In the genomic region with DNA sequence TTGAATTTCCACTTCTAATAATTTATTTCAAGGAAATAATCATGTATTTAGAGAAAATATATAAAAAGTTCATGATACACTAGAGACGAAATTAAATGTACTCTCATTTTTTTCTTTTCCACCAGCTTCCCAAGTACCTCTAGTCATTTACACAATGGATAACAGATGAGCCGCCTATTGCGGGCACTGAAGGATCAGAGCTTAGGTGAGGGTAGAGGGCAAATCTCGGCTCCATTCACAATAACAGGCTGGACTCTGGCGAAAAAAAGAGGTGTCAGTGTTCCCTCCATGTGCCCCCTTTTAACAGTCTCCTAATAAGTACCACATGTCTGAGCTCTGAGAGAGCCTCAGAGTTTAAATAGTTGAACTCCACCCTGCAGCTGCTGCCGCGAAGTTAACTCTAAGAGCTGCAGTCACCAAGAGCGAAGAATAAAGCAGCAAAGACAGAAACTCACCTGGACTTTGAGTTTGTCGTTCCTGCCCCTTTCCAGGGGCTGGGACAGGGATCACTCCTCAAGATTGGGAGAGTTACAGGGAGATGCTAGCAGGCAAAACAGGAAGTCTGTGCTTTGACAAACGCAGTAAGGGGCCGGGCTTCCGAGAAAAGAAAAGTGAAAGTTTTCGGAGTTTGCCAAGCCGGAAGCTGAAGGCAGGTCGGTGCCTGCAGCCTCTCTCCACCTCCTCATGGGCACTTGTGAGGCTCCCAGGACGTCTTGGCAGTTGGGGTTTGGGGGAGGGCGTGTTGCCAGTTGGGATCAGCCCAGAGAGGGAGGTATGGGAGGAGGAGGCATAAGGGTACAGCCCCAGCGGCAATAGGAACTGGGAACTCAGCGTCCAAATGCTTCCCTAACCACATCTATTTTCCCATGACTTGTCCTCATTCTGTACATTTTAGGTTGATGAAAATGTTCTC, we compare ENCODE assay signal across 8 cellular contexts. TPM values are rescaled to one million over a fixed set of nuclear protein-coding genes. Genes with fewer than 3 reads are reported as not detected.
DNase-seq lines count a peak whose midpoint lies in the region; ATAC-seq and TF ChIP-seq lines count a peak whose summit lies in the region.

TSS of gene SP110 (minus strand) at position 566 of the 913 bp plus-strand sequence. CDS start 3,057 bp downstream, outside the sequence.

- intact Hi-C loops in OCI-LY7 (cut with micrococcal nuclease; ENCODE audit: unreplicated experiment) (loop anchor here (5.0 kb wide), 1 partner anchor 108 kb away; the partner anchor contains the start of gene SP140L), esophagus muscularis mucosa (cut with DNase I) (loop anchor here (10.0 kb wide), 1 partner anchor 195 kb away; the partner anchor contains the start of gene SP100)

- TSS peak; percentile 79 for BruUV-seq in OCI-LY7 (replicated peaks; lab: Mats Ljungman, UMichigan)

- WGBS in esophagus muscularis mucosa = 2% methylated on average over 19 of the region's 19 CpGs

- H3K79me2 ChIP-seq in OCI-LY7 (ENCODE audit: insufficient read depth, low read depth, low read length) = no peaks in the 10 kb centered on the region

- H3K9me3 ChIP-seq in OCI-LY7 (ENCODE audit: low read length) = no peaks in the 10 kb centered on the region
- no peaks in the 10 kb centered on the region for H3K9me3 ChIP-seq in esophagus muscularis mucosa

- peaks cover 60% of the 10 kb centered on the region for H3K4me1 ChIP-seq in OCI-LY7 (ENCODE audit: insufficient read depth, low read length, poor library complexity, severe bottlenecking)
- peaks cover 7 to 27% (median 23%) of the 10 kb centered on the region in 4 donors for H3K4me1 ChIP-seq in esophagus muscularis mucosa

- no peaks in the 10 kb centered on the region for H3K27me3 ChIP-seq in esophagus muscularis mucosa

- H3K36me3 ChIP-seq in OCI-LY7 (ENCODE audit: insufficient read depth, low read length) (peaks cover 3% of the 10 kb centered on the region; the same call in 1 of the 2 replicates), esophagus muscularis mucosa (peaks cover 9 to 23% (median 18%) of the 10 kb centered on the region in 4 donors)

- peak; percentile 59 for ATAC-seq in GM18861 (IDR thresholded peaks at IDR 0.05; ENCODE audit: unreplicated experiment)
- ATAC-seq in HG03103 (IDR thresholded peaks at IDR 0.05; ENCODE audit: low read depth, unreplicated experiment) = peak; percentile 68

- TF ChIP-seq EP300 in esophagus muscularis mucosa (IDR thresholded peaks at IDR 0.05) = no peak

- H3K4me2 ChIP-seq in OCI-LY7 (ENCODE audit: low read length) = peak within 1 kb of the TSS; percentile 93

- in situ Hi-C loops in ACHN (cut with HindIII; ENCODE audit: low pct_ligation_motif_present, low pct_unique_long_range_greater_than_20kb, low sequenced_read_pairs) = no loop called here

- H3K9me2 ChIP-seq in OCI-LY7 (ENCODE audit: insufficient read depth, low read length) = no peaks in the 10 kb centered on the region

- no peak for TF ChIP-seq POLR2A in esophagus muscularis mucosa (IDR thresholded peaks at IDR 0.05; ENCODE audit: low read depth)

- H4K20me1 ChIP-seq in OCI-LY7 (ENCODE audit: insufficient read depth, low read length) = peaks cover 12% of the 10 kb centered on the region; the same call in 1 of the 2 replicates

- H2AFZ ChIP-seq in OCI-LY7 (ENCODE audit: low read length) = peak within 1 kb of the TSS; percentile 88

- DNase-seq in ACHN (peak; percentile 97), OCI-LY7 (ENCODE audit: low spot score) (peak; percentile 85), esophagus muscularis mucosa (ENCODE audit: extremely low spot score) (peak; percentile 95), myocyte (ENCODE audit: low read depth) (peak; percentile 85)
- DNase-seq in activated T-cell treated with anti-CD3 and anti-CD28 coated beads, Interleukin-2, amount 50 U/mL, for 1 hour = peak; percentile 72
- peak; percentile 53 to 71 for DNase-seq in stimulated activated CD8-positive, alpha-beta memory T cell treated with anti-CD3 and anti-CD28 coated beads, Interleukin-7, amount 100 ng/mL, for 48 hours (ENCODE audit: extremely low read depth in 1 of 2, low read depth in 1 of 2)

- POLR2A ChIA-PET in OCI-LY7 (lab: Charles Lee) = interaction anchor here (0.8 to 5.0 kb wide), 7 partner anchors 9 to 383 kb away, joined by 3 to 41 read pairs (median 4); partner anchors contain the start of gene SP140L

- H3K4me3 ChIP-seq in OCI-LY7 (ENCODE audit: low read depth, low read length, poor library complexity, severe bottlenecking) (peak within 1 kb of the TSS; percentile 74), esophagus muscularis mucosa (peak within 1 kb of the TSS; percentile 58 to 77 (median 68))

- H3K27ac ChIP-seq in OCI-LY7 (ENCODE audit: low read depth, low read length, poor library complexity, severe bottlenecking) (peak within 1 kb of the TSS; percentile 36), esophagus muscularis mucosa (replicated peaks in 1 of 4) (peak within 1 kb of the TSS; percentile 71 to 78 (median 76))

- TF ChIP-seq CTCF in OCI-LY7 (conservative IDR thresholded peaks at IDR 0.05; ENCODE audit: low read length) (no peak), esophagus muscularis mucosa (IDR thresholded peaks at IDR 0.05) (no peak)

- CTCF ChIA-PET in OCI-LY7 (lab: Charles Lee; ENCODE audit: unreplicated experiment) = no interaction called here

RNA-seq across cellular contexts. Expression of gene SP110, which starts in this region (rescaled TPM):
- total RNA-seq in OCI-LY7 (2014; rRNA removed; shearing (Covaris generic)) = 15.7 and 15.8 TPM in 2 replicates
- 9.3 and 13.3 TPM in 2 replicates for total RNA-seq in OCI-LY7 (2022)
- total RNA-seq in esophagus muscularis mucosa = 10 to 100 TPM; 14.5 to 24.9 (median 18.8) TPM
- total RNA-seq in myocyte = 14.8 and 15.1 TPM in 2 replicates
- 8.3 TPM for polyA plus RNA-seq in myocyte (2012)

Comparison
In these comparisons a context has a peak if more than half of its experiments do, and no peak if none do; other contexts are left out.
1. Peak in every context shown above with its lines: DNase-seq, ATAC-seq, H3K4me3 ChIP-seq and H3K27ac ChIP-seq.